ENCODE assay signal across 22 cellular contexts in genomic region chr12:49478949-49479664, GRCh38. TPM values are rescaled to one million over a fixed set of nuclear protein-coding genes. Genes with fewer than 3 reads are reported as not detected.
DNase-seq lines count a peak whose midpoint lies in the region; ATAC-seq, FAIRE-seq and TF ChIP-seq lines count a peak whose summit lies in the region.
"Had no signal": no experiment of that assay in that cellular context is flagged by ENCODE, and none has a peak within 500 bp of the region (broad histone marks: within the 10 kb centered on the region; RNA-seq: fewer than 3 reads in every experiment).

No MANE protein-coding gene starts in this region.

- H3K36me3 ChIP-seq in H7 (replicated peaks; ENCODE audit: control insufficient read depth, insufficient read depth, low read length): no peaks in the 10 kb centered on the region
- peaks cover 4% of the 10 kb centered on the region for H3K36me3 ChIP-seq in bronchial epithelial cell (ENCODE audit: control insufficient read depth, insufficient read depth, low read length)

- ATAC-seq in A549: peak; percentile 54 to 63; a peak in 5 of 6 replicates
- ATAC-seq in HG02884 (IDR thresholded peaks at IDR 0.05; ENCODE audit: unreplicated experiment): no peak

- 90% methylated on average over 10 of the region's 10 CpGs for WGBS in A549 (ENCODE audit: missing lambda C conversion rate)

- POLR2A ChIA-PET in A549 (lab: Yijun Ruan, JAX): no interaction called here

- TF ChIP-seq CTCF in A549 (IDR thresholded peaks at IDR 0.05) (no peak), bronchial epithelial cell (IDR thresholded peaks at IDR 0.05; ENCODE audit: insufficient read depth, low read length, severe bottlenecking) (no peak), progenitor cell of endocrine pancreas (IDR thresholded peaks at IDR 0.05; ENCODE audit: unreplicated experiment) (no peak)

- peaks cover 15% of the 10 kb centered on the region for H3K36me3 Mint-ChIP-seq in progenitor cell of endocrine pancreas (ENCODE audit: insufficient read depth)
- H3K36me3 Mint-ChIP-seq: CD4-positive, alpha-beta memory T cell; naive B cell had no signal

- in situ Hi-C loops in G401 (cut with HindIII; ENCODE audit: low sequenced_read_pairs): no loop called here

- CTCF ChIA-PET in A549 (lab: Yijun Ruan, JAX): interaction anchor here (1.0 to 1.3 kb wide), 2 partner anchors 13 to 120 kb away, joined by 3 to 4 read pairs; no protein-coding TSS in a partner anchor

- H3K27ac ChIP-seq in A549: no peak overlapping the region
- H3K27ac ChIP-seq: parathyroid adenoma had no signal

- H3K4me3 Mint-ChIP-seq in progenitor cell of endocrine pancreas (ENCODE audit: low read depth): no peak overlapping the region
- H3K4me3 Mint-ChIP-seq: CD4-positive, alpha-beta memory T cell; naive B cell; T-helper 1 cell treated with Interleukin-12 subunit alpha and Interleukin-12 subunit beta and Interleukin-4 antibody, amounts not matched to agents 30 μg/mL and 1 μg/mL, for 36 hours had no signal

- FAIRE-seq in A549 (lab: Jason Lieb, UNC): no peak
- FAIRE-seq in bronchial epithelial cell (lab: Jason Lieb, UNC): no peak
- FAIRE-seq: GM12892, islet of Langerhans had no signal

- peak overlapping the region; percentile 52 for H3K27ac Mint-ChIP-seq in progenitor cell of endocrine pancreas
- H3K27ac Mint-ChIP-seq: CD4-positive, alpha-beta memory T cell; T-helper 1 cell treated with Interleukin-12 subunit alpha and Interleukin-12 subunit beta and Interleukin-4 antibody, amounts not matched to agents 30 μg/mL and 1 μg/mL, for 36 hours had no signal

- H3K4me3 ChIP-seq in A549 (no peak overlapping the region), H7 (ENCODE audit: insufficient read depth, low read depth, low read length) (no peak overlapping the region), bronchial epithelial cell (ENCODE audit: low read depth, low read length) (no peak overlapping the region)

- H3K9me3 ChIP-seq in A549: no peaks in the 10 kb centered on the region

- DNase-seq in A549 (ENCODE audit: low read depth in 1 of 2, low spot score in 1 of 2) (no peak), H7 (peak; percentile 19), bronchial epithelial cell (ENCODE audit: low read depth) (peak; percentile 38), progenitor cell of endocrine pancreas (ENCODE audit: low spot score, unreplicated experiment) (no peak), G401 (ENCODE audit: low spot score) (no peak), GDM1 (lab: John Stamatoyannopoulos, UW) (no peak)
- DNase-seq: activated CD4-positive, alpha-beta T cell treated with anti-CD3 and anti-CD28 coated beads, Interleukin-2, amount 50 U/mL, for 48 hours; activated gamma-delta T cell; CD4-positive, alpha-beta memory T cell; DMS53; hippocampal formation; naive B cell; NCI-H1092 treated with DMSO at 0.1 percent for 48 hours; NCI-H524 treated with DMSO at 0.1 percent for 48 hours; SIG-M5; stimulated activated CD4-positive, alpha-beta T cell treated with anti-CD3 and anti-CD28 coated beads, Interleukin-2, amount 100 ng/mL, for 24 hours; stimulated activated naive CD4-positive, alpha-beta T cell treated with Interleukin-2 at 50 U/mL for 16 hours had no signal

- no peak for TF ChIP-seq POLR2A in A549 (IDR thresholded peaks at IDR 0.05; ENCODE audit: low read length)

- no peaks in the 10 kb centered on the region for H3K27me3 Mint-ChIP-seq in progenitor cell of endocrine pancreas
- H3K27me3 Mint-ChIP-seq: CD4-positive, alpha-beta memory T cell; naive B cell had no signal

- H3K9me3 Mint-ChIP-seq in progenitor cell of endocrine pancreas (ENCODE audit: low read depth): no peaks in the 10 kb centered on the region
- H3K9me3 Mint-ChIP-seq: CD4-positive, alpha-beta memory T cell; naive B cell; T-helper 1 cell treated with Interleukin-12 subunit alpha and Interleukin-12 subunit beta and Interleukin-4 antibody, amounts not matched to agents 30 μg/mL and 1 μg/mL, for 36 hours had no signal

- peaks cover 28% of the 10 kb centered on the region for H3K4me1 ChIP-seq in A549
- H3K4me1 ChIP-seq: parathyroid adenoma had no signal

- TF ChIP-seq RAD21 in A549 (conservative IDR thresholded peaks at IDR 0.05 in 1 of 2, IDR thresholded peaks at IDR 0.05 in 1 of 2): no peak

- peaks cover 37% of the 10 kb centered on the region for H3K4me1 Mint-ChIP-seq in progenitor cell of endocrine pancreas (ENCODE audit: low read depth)

- H3K27me3 ChIP-seq in H7 (ENCODE audit: control insufficient read depth, insufficient read depth, low read length): no peaks in the 10 kb centered on the region
- no peaks in the 10 kb centered on the region for H3K27me3 ChIP-seq in bronchial epithelial cell (ENCODE audit: control insufficient read depth, insufficient read depth, low read length)

- no peak for TF ChIP-seq EP300 in A549 (IDR thresholded peaks at IDR 0.05)

- H3K4me2 ChIP-seq in A549: no peak overlapping the region

TF ChIP-seq in A549, 52 proteins besides CTCF, POLR2A, EP300 and RAD21:
- TF ChIP-seq SMC3 (IDR thresholded peaks at IDR 0.05) (no peak), NFE2L2 (conservative IDR thresholded peaks at IDR 0.05; ENCODE audit: low read length) (no peak), SREBF2 (IDR thresholded peaks at IDR 0.05) (no peak), HEYL (CRISPR knock-in tag; IDR thresholded peaks at IDR 0.05) (no peak), EHF (CRISPR knock-in tag; IDR thresholded peaks at IDR 0.05) (no peak), KDM5A (IDR thresholded peaks at IDR 0.05) (no peak), ESRRA (IDR thresholded peaks at IDR 0.05; ENCODE audit: borderline replicate concordance, low read length) (no peak), PHF8 (IDR thresholded peaks at IDR 0.05; ENCODE audit: borderline replicate concordance, low read depth) (no peak), RNF2 (IDR thresholded peaks at IDR 0.05; ENCODE audit: borderline replicate concordance, low read depth) (no peak), HOXA7 (CRISPR knock-in tag; IDR thresholded peaks at IDR 0.05) (no peak), HOXB13 (CRISPR knock-in tag; IDR thresholded peaks at IDR 0.05; ENCODE audit: low read depth) (no peak), JUN (IDR thresholded peaks at IDR 0.05) (no peak), CBX2 (IDR thresholded peaks at IDR 0.05; ENCODE audit: borderline replicate concordance, low read depth) (no peak), PBX3 (IDR thresholded peaks at IDR 0.05) (no peak)
TF ChIP-seq in A549: peak in this region for 0.

RNA-seq across cellular contexts. Expression of gene KCNH3, which starts 59.7 kb away (rescaled TPM):
- polyA plus RNA-seq in A549 (2011; rRNA removed) (1.0 and 1.2 TPM in 2 replicates), A549 (2017; fragmentation: RNase III; extraction: RNeasy Plus Mini Kit Qiagen cat#74134 plus additional on column Dnase treatment) (1.7 to 2.2 TPM (median 1.8 TPM) in 3 replicates)
- polyA plus RNA-seq in A549 (2012; cell fraction: cytosol; rRNA removed): 2.1 and 3.0 TPM in 2 replicates
- 7.1 and 12.6 TPM in 2 replicates for polyA plus RNA-seq in A549 (2012; cell fraction: nucleus; rRNA removed)
- 0.70 and 0.88 TPM in 2 replicates for polyA minus RNA-seq in A549 (2011; rRNA and poly(A)+ RNA removed)
- 0.97 TPM in 1 of 2 replicates, not detected in the other for total RNA-seq in H7 (2014; rRNA removed; shearing (Covaris generic))
- total RNA-seq in bronchial epithelial cell (under 0.01 TPM in 2 replicates), progenitor cell of endocrine pancreas (29.2 and 31.9 TPM in 2 replicates)
- total RNA-seq in G401 (2014; rRNA removed; shearing (Covaris generic)): 1.7 TPM in 2 replicates

Comparison
In these comparisons a context has a peak if more than half of its experiments do, and no peak if none do; other contexts are left out.
1. DNase-seq: peak in H7 (single experiment) and bronchial epithelial cell (single experiment); none in A549 (0 of 2), progenitor cell of endocrine pancreas (single experiment), G401 (single experiment) and GDM1 (single experiment).
2. RNA of gene KCNH3, which starts 59.7 kb away (total RNA-seq): 29.2 to 31.9 TPM in progenitor cell of endocrine pancreas; 1.7 TPM in G401, 0.97 TPM in H7 and under 0.01 TPM in bronchial epithelial cell; every median in the first group is over 10 times any median in the second.